In the genomic region with DNA sequence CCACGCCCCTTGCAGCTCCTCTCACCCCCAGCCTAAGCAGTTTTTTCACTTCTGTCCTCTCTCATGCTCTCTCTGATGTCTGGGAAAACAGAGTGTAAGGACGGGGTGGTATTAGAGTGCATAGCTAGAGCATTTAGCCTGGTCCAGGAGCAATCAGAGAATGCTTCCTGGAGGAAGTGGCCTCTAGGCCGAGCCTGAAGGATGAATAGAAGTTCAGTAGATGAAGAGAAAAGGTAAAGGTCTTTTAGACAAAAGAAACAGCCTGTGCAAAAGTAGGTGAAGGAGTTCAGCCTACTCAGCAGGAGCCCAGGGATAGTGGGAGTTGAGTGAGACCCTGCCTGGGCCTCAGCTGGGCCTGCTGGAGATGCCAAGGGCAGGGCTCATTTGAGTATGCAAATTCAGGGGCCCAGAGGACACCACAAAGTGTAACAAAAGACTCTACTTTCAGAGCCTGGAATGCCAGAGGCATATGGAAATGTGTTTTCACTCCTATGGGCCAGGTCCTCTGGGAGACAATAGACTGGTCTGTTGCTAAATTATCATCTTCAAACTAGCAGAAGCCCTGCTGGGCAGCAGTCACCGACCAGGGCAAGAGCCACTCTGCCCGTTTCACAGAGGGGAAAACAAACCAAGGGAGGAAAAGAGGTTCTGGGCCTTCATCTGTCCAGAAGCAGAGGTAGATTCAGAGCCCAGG, we compare ENCODE assay signal across 2 cellular contexts.
A peak's percentile ranks its signal among the peaks of the same experiment; 100 is the strongest.
TF ChIP-seq lines count a peak whose summit lies in the region.

No MANE protein-coding gene starts in this region.

TF ChIP-seq in A549, 52 proteins besides CTCF, POLR2A, EP300 and RAD21:
- TF ChIP-seq KDM5A (IDR thresholded peaks at IDR 0.05) (no peak), ZFP36 (IDR thresholded peaks at IDR 0.05; ENCODE audit: borderline replicate concordance, partially characterized antibody) (peak; percentile 67), MAFK (IDR thresholded peaks at IDR 0.05; ENCODE audit: partially characterized antibody) (no peak), MAZ (IDR thresholded peaks at IDR 0.05; ENCODE audit: borderline replicate concordance, low read depth, low read length) (no peak), RFX5 (IDR thresholded peaks at IDR 0.05) (no peak), HDAC2 (IDR thresholded peaks at IDR 0.05) (no peak)
- TF ChIP-seq, protein P1, sequence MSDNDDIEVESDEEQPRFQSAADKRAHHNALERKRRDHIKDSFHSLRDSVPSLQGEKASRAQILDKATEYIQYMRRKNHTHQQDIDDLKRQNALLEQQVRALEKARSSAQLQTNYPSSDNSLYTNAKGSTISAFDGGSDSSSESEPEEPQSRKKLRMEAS (IDR thresholded peaks at IDR 0.05) = no peak

TF ChIP-seq in HEK293, 187 proteins besides CTCF, POLR2A, EP300 and RAD21:
- no peak for TF ChIP-seq YY1 (tag by site-specific recombination; IDR thresholded peaks at IDR 0.05)
- TF ChIP-seq ZIC2 (tag by site-specific recombination; IDR thresholded peaks at IDR 0.05) = 0 out of 2 replicates have a peak, but pooled peaks have one; percentile 20
- TF ChIP-seq ZNF350 (tag by site-specific recombination; IDR thresholded peaks at IDR 0.05) = no peak
TF ChIP-seq in HEK293: peak in this region for 1.
